Comparison of ENCODE assay signal across 33 cellular contexts in genomic region chr1:170370087-170370486, GRCh38.
"Had no signal": no experiment of that assay in that cellular context is flagged by ENCODE, and none has a peak within 500 bp of the region (broad histone marks: within the 10 kb centered on the region; RNA-seq: fewer than 3 reads in every experiment).

No MANE protein-coding gene starts in this region.

- H3K36me3 ChIP-seq: MG63 had no signal

- H3K4me3 ChIP-seq: MG63 had no signal

- H3K27me3 ChIP-seq: MG63 had no signal

- DNase-seq: Karpas-422, Kasumi-1, MG63, MM.1S, MV-4-11, NCI-H1048, NCI-H1092, NCI-H1092 treated with DMSO at 0.1 percent for 48 hours, NCI-H1105, NCI-H1105 treated with DMSO at 0.1 percent for 48 hours, NCI-H1417, NCI-H1417 treated with DMSO at 0.1 percent for 48 hours, NCI-H1436, NCI-H1436 treated with DMSO at 0.1 percent for 48 hours, NCI-H146, NCI-H1694, NCI-H1694 treated with DMSO at 0.1 percent for 48 hours, NCI-H187, NCI-H187 treated with DMSO at 0.1 percent for 48 hours, NCI-H1930, NCI-H2029, NCI-H2029 treated with DMSO at 0.1 percent for 48 hours, NCI-H2081, NCI-H2081 treated with DMSO at 0.1 percent for 48 hours, NCI-H2107, NCI-H2171, NCI-H2171 treated with DMSO at 0.1 percent for 48 hours, NCI-H2227 treated with DMSO at 0.1 percent for 48 hours, NCI-H226, NCI-H345, NCI-H446 treated with DMSO at 0.1 percent for 48 hours, NCI-H510A had no signal

- H3K9me3 ChIP-seq: MG63 had no signal

- H3K27ac ChIP-seq: KMS-11 had no signal
